9 cellular contexts compared by ENCODE assay signal in the genomic region with DNA sequence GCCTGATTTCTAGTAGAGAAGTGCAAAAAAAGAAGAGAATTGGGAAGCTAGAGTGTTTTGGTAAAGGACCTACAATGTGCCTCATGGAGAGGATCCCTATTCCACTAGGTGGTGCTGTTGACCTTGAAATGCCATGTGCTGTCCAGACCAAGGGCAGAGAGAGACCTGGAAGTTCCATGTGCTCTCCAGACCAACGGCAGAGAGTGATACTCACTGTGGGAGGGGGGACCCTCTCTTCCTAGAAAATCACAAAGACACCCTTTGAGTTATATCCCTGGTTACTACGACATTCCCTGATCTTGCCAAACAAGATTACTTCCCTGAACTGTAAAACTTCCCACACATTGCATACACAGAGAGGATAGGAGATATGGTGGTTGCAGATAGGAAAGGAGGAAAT.
DNase-seq lines count a peak whose midpoint lies in the region; ATAC-seq and TF ChIP-seq lines count a peak whose summit lies in the region.
"Had no signal": no experiment of that assay in that cellular context is flagged by ENCODE, and none has a peak within 500 bp of the region (broad histone marks: within the 10 kb centered on the region; RNA-seq: fewer than 3 reads in every experiment).

No MANE protein-coding gene starts in this region.

- 49% methylated on average over 2 of the region's 2 CpGs for WGBS in smooth muscle cell (ENCODE audit: low lambda C conversion rate)

- H3K4me3 ChIP-seq in GM23338: no peak overlapping the region
- no peak overlapping the region for H3K4me3 ChIP-seq in smooth muscle cell
- H3K4me3 ChIP-seq: mucosa of descending colon had no signal

- H3K9me3 Mint-ChIP-seq in GM23338: peaks cover 34% of the 10 kb centered on the region
- H3K9me3 Mint-ChIP-seq in effector memory CD8-positive, alpha-beta T cell: peaks cover 3 to 15% of the 10 kb centered on the region in 2 donors

- H3K79me2 ChIP-seq in GM23338 (replicated peaks; ENCODE audit: insufficient read depth) (no peaks in the 10 kb centered on the region), smooth muscle cell (ENCODE audit: low read depth) (no peaks in the 10 kb centered on the region)

- TF ChIP-seq CTCF in GM23338 (conservative IDR thresholded peaks at IDR 0.05; ENCODE audit: low read depth in 2 of 2): peak; percentile 71 to 91
- peak; percentile 42 for TF ChIP-seq CTCF in smooth muscle cell (IDR thresholded peaks at IDR 0.05; ENCODE audit: borderline replicate concordance, insufficient read depth, poor library complexity, severe bottlenecking)

- ATAC-seq in GM23338: peak; percentile 87
- no peak for ATAC-seq in left cardiac atrium
- ATAC-seq in effector memory CD8-positive, alpha-beta T cell (replicated peaks): no peak
- ATAC-seq: mucosa of descending colon had no signal

- no peaks in the 10 kb centered on the region for H3K4me1 Mint-ChIP-seq in GM23338
- no peaks in the 10 kb centered on the region for H3K4me1 Mint-ChIP-seq in effector memory CD8-positive, alpha-beta T cell (ENCODE audit: low read depth in 2 of 2)

- peaks cover 2% of the 10 kb centered on the region for H3K27me3 Mint-ChIP-seq in GM23338 (ENCODE audit: insufficient read depth, low read depth, poor library complexity)
- H3K27me3 Mint-ChIP-seq in effector memory CD8-positive, alpha-beta T cell: no peaks in the 10 kb centered on the region

- DNase-seq in DMS153 treated with DMSO at 0.1 percent for 48 hours (lab: John Stamatoyannopoulos, UW; ENCODE audit: unreplicated experiment) (peak; percentile 6), DMS153 (lab: John Stamatoyannopoulos, UW) (no peak), GM23338 (ENCODE audit: low spot score) (peak; percentile 79), NCI-H69 (lab: John Stamatoyannopoulos, UW) (peak; percentile 63), cerebellar cortex (ENCODE audit: low spot score) (peak; percentile 9), smooth muscle cell (lab: John Stamatoyannopoulos, UW; ENCODE audit: unreplicated experiment) (no peak), left cardiac atrium (no peak)
- DNase-seq in effector memory CD8-positive, alpha-beta T cell: no peak

- H2AFZ ChIP-seq in GM23338 (no peak overlapping the region; the same call in 1 of the 2 replicates), smooth muscle cell (ENCODE audit: low read depth) (no peak overlapping the region)

- no peak overlapping the region for H3K4me3 Mint-ChIP-seq in GM23338
- no peak overlapping the region for H3K4me3 Mint-ChIP-seq in effector memory CD8-positive, alpha-beta T cell

- H3K9me2 ChIP-seq in GM23338 (ENCODE audit: insufficient read depth): no peaks in the 10 kb centered on the region

- H3K27ac ChIP-seq in GM23338 (ENCODE audit: low read depth) (no peak overlapping the region), smooth muscle cell (ENCODE audit: low read depth) (no peak overlapping the region)

- peaks cover 27% of the 10 kb centered on the region for H3K36me3 Mint-ChIP-seq in GM23338 (ENCODE audit: low read depth)
- no peaks in the 10 kb centered on the region for H3K36me3 Mint-ChIP-seq in effector memory CD8-positive, alpha-beta T cell (ENCODE audit: insufficient read depth)

- H3K9ac ChIP-seq in smooth muscle cell (ENCODE audit: low read depth): no peak overlapping the region

- no peaks in the 10 kb centered on the region; the same call in 1 of the 2 replicates for H3K36me3 ChIP-seq in GM23338 (ENCODE audit: insufficient read depth)
- no peaks in the 10 kb centered on the region for H3K36me3 ChIP-seq in smooth muscle cell (ENCODE audit: low read depth)

- no peaks in the 10 kb centered on the region for H3K9me3 ChIP-seq in smooth muscle cell (replicated peaks; ENCODE audit: low read depth)

- H3K4me2 ChIP-seq in GM23338 (no peak overlapping the region), smooth muscle cell (no peak overlapping the region)

- H3K27me3 ChIP-seq in GM23338 (ENCODE audit: insufficient read depth): no peaks in the 10 kb centered on the region
- no peaks in the 10 kb centered on the region for H3K27me3 ChIP-seq in smooth muscle cell (ENCODE audit: low read depth)

- H3K4me1 ChIP-seq in GM23338 (ENCODE audit: insufficient read depth) (no peaks in the 10 kb centered on the region), smooth muscle cell (ENCODE audit: low read depth) (no peaks in the 10 kb centered on the region)

- H4K20me1 ChIP-seq in GM23338 (replicated peaks; ENCODE audit: insufficient read depth): no peaks in the 10 kb centered on the region
- H4K20me1 ChIP-seq in smooth muscle cell (ENCODE audit: low read depth): no peaks in the 10 kb centered on the region

- no peaks in the 10 kb centered on the region for H3F3A ChIP-seq in GM23338 (replicated peaks; ENCODE audit: low read depth)
- H3F3A ChIP-seq in smooth muscle cell (ENCODE audit: low read depth): no peaks in the 10 kb centered on the region

- no peak overlapping the region for H3K27ac Mint-ChIP-seq in GM23338
- no peak overlapping the region for H3K27ac Mint-ChIP-seq in effector memory CD8-positive, alpha-beta T cell

- intact Hi-C loops in left cardiac atrium (cut with DNase I): no loop called here

TF ChIP-seq in GM23338, 12 proteins besides CTCF, POLR2A, EP300 and RAD21:
- no peak for TF ChIP-seq ZNF114 (CRISPR knock-in tag; IDR thresholded peaks at IDR 0.05)
- no peak for TF ChIP-seq ZNF331 (CRISPR knock-in tag; IDR thresholded peaks at IDR 0.05; ENCODE audit: low read depth)
- TF ChIP-seq CREB1 (CRISPR knock-in tag; IDR thresholded peaks at IDR 0.05; ENCODE audit: low read depth): no peak
- TF ChIP-seq, protein P1, sequence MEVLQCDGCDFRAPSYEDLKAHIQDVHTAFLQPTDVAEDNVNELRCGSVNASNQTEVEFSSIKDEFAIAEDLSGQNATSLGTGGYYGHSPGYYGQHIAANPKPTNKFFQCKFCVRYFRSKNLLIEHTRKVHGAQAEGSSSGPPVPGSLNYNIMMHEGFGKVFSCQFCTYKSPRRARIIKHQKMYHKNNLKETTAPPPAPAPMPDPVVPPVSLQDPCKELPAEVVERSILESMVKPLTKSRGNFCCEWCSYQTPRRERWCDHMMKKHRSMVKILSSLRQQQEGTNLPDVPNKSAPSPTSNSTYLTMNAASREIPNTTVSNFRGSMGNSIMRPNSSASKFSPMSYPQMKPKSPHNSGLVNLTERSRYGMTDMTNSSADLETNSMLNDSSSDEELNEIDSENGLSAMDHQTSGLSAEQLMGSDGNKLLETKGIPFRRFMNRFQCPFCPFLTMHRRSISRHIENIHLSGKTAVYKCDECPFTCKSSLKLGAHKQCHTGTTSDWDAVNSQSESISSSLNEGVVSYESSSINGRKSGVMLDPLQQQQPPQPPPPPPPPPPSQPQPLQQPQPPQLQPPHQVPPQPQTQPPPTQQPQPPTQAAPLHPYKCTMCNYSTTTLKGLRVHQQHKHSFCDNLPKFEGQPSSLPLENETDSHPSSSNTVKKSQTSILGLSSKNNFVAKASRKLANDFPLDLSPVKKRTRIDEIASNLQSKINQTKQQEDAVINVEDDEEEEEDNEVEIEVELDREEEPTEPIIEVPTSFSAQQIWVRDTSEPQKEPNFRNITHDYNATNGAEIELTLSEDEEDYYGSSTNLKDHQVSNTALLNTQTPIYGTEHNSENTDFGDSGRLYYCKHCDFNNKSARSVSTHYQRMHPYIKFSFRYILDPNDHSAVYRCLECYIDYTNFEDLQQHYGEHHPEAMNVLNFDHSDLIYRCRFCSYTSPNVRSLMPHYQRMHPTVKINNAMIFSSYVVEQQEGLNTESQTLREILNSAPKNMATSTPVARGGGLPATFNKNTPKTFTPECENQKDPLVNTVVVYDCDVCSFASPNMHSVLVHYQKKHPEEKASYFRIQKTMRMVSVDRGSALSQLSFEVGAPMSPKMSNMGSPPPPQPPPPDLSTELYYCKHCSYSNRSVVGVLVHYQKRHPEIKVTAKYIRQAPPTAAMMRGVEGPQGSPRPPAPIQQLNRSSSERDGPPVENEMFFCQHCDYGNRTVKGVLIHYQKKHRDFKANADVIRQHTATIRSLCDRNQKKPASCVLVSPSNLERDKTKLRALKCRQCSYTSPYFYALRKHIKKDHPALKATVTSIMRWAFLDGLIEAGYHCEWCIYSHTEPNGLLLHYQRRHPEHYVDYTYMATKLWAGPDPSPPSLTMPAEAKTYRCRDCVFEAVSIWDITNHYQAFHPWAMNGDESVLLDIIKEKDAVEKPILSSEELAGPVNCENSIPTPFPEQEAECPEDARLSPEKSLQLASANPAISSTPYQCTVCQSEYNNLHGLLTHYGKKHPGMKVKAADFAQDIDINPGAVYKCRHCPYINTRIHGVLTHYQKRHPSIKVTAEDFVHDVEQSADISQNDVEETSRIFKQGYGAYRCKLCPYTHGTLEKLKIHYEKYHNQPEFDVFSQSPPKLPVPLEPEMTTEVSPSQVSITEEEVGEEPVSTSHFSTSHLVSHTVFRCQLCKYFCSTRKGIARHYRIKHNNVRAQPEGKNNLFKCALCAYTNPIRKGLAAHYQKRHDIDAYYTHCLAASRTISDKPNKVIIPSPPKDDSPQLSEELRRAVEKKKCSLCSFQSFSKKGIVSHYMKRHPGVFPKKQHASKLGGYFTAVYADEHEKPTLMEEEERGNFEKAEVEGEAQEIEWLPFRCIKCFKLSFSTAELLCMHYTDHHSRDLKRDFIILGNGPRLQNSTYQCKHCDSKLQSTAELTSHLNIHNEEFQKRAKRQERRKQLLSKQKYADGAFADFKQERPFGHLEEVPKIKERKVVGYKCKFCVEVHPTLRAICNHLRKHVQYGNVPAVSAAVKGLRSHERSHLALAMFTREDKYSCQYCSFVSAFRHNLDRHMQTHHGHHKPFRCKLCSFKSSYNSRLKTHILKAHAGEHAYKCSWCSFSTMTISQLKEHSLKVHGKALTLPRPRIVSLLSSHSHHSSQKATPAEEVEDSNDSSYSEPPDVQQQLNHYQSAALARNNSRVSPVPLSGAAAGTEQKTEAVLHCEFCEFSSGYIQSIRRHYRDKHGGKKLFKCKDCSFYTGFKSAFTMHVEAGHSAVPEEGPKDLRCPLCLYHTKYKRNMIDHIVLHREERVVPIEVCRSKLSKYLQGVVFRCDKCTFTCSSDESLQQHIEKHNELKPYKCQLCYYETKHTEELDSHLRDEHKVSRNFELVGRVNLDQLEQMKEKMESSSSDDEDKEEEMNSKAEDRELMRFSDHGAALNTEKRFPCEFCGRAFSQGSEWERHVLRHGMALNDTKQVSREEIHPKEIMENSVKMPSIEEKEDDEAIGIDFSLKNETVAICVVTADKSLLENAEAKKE (CRISPR knock-in tag; IDR thresholded peaks at IDR 0.05): peak; percentile 61; the same call in 1 of the 2 replicates

Comparison
In these comparisons a context has a peak if more than half of its experiments do, and no peak if none do; other contexts are left out.
1. DNase-seq: peak in DMS153 treated with DMSO at 0.1 percent for 48 hours (single experiment), GM23338 (single experiment), NCI-H69 (single experiment) and cerebellar cortex (single experiment); none in DMS153 (single experiment), smooth muscle cell (single experiment), left cardiac atrium (single experiment) and effector memory CD8-positive, alpha-beta T cell (0 of 3).